23 cellular contexts compared by ENCODE assay signal in the genomic region with DNA sequence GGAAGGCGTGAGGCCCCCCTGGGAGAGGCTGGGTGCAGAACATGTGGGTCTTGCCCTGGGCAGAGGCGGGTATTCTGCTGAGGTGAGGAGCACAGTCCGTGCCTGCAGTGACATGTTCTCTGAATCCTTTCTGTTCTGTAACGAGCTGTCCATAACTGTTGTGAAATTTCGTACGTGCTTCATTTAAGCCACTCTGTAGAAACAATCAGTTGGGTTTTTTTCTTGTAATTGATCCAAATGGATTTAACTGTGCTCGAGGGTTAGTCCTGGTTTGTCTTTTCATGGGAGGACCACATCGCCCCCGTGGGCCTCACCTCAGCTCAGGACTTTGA.
"Had no signal": no experiment of that assay in that cellular context is flagged by ENCODE, and none has a peak within 500 bp of the region (broad histone marks: within the 10 kb centered on the region; RNA-seq: fewer than 3 reads in every experiment).

No MANE protein-coding gene starts in this region.

- H3K9me3 Mint-ChIP-seq: activated CD4-positive, alpha-beta memory T cell treated with anti-CD3 and anti-CD28 coated beads for 36 hours; activated naive CD4-positive, alpha-beta T cell treated with anti-CD3 and anti-CD28 coated beads for 36 hours; activated naive CD8-positive, alpha-beta T cell treated with anti-CD3 and anti-CD28 coated beads, Interleukin-2, amount 10 ng/mL, durations not matched to agents 7 days and 5 days; naive B cell; stimulated activated naive CD8-positive, alpha-beta T cell treated with anti-CD3 and anti-CD28 coated beads, Interleukin-15, Interleukin-2, amounts not matched to agents 100 ng/mL and 50 ng/mL, for 24 hours had no signal

- H3K9me3 ChIP-seq: gastrocnemius medialis, lower lobe of right lung, ovary, psoas muscle, tibial nerve had no signal

- H3K4me3 Mint-ChIP-seq: activated CD4-positive, alpha-beta memory T cell treated with anti-CD3 and anti-CD28 coated beads for 36 hours; activated naive CD4-positive, alpha-beta T cell treated with anti-CD3 and anti-CD28 coated beads for 36 hours; activated naive CD8-positive, alpha-beta T cell treated with anti-CD3 and anti-CD28 coated beads, Interleukin-2, amount 10 ng/mL, durations not matched to agents 7 days and 5 days; naive B cell; stimulated activated naive CD8-positive, alpha-beta T cell treated with anti-CD3 and anti-CD28 coated beads, Interleukin-15, Interleukin-2, amounts not matched to agents 100 ng/mL and 50 ng/mL, for 24 hours; T-helper 17 cell had no signal

- ATAC-seq: lower lobe of right lung, right cardiac atrium, T-helper 17 cell had no signal

- H3K36me3 ChIP-seq: ovary had no signal

- H3K27me3 Mint-ChIP-seq: activated CD4-positive, alpha-beta memory T cell treated with anti-CD3 and anti-CD28 coated beads for 36 hours; activated naive CD8-positive, alpha-beta T cell treated with anti-CD3 and anti-CD28 coated beads, Interleukin-2, amount 10 ng/mL, durations not matched to agents 7 days and 5 days; naive B cell; stimulated activated naive CD8-positive, alpha-beta T cell treated with anti-CD3 and anti-CD28 coated beads, Interleukin-15, Interleukin-2, amounts not matched to agents 100 ng/mL and 50 ng/mL, for 24 hours; T-helper 17 cell had no signal

- DNase-seq: activated CD4-positive, alpha-beta memory T cell treated with anti-CD3 and anti-CD28 coated beads for 36 hours; activated CD4-positive, alpha-beta T cell treated with anti-CD3 and anti-CD28 coated beads for 48 hours; activated CD4-positive, CD25-positive, alpha-beta regulatory T cell; activated effector memory CD4-positive, alpha-beta T cell treated with Interleukin-2 at 50 U/mL for 16 hours; activated naive CD4-positive, alpha-beta T cell treated with anti-CD3 and anti-CD28 coated beads for 36 hours; activated naive CD8-positive, alpha-beta T cell treated with anti-CD3 and anti-CD28 coated beads, Interleukin-2, amount 10 ng/mL, durations not matched to agents 7 days and 5 days; activated T-cell treated with anti-CD3 and anti-CD28 coated beads, Interleukin-2, amount 50 U/mL, for 48 hours; amniotic stem cell; gastrocnemius medialis; head of caudate nucleus; naive B cell; ovary; right cardiac atrium; stimulated activated CD4-positive, alpha-beta T cell treated with anti-CD3 and anti-CD28 coated beads, Interleukin-12 subunit alpha, Interleukin-12 subunit beta, amount 100 ng/mL, for 4 hours; substantia nigra; SW 1271; T-helper 17 cell had no signal

- H3K27me3 ChIP-seq: gastrocnemius medialis, ovary, tibial nerve had no signal

- H3K27ac Mint-ChIP-seq: activated CD4-positive, alpha-beta memory T cell treated with anti-CD3 and anti-CD28 coated beads for 36 hours; activated naive CD4-positive, alpha-beta T cell treated with anti-CD3 and anti-CD28 coated beads for 36 hours; activated naive CD8-positive, alpha-beta T cell treated with anti-CD3 and anti-CD28 coated beads, Interleukin-2, amount 10 ng/mL, durations not matched to agents 7 days and 5 days; stimulated activated naive CD8-positive, alpha-beta T cell treated with anti-CD3 and anti-CD28 coated beads, Interleukin-15, Interleukin-2, amounts not matched to agents 100 ng/mL and 50 ng/mL, for 24 hours had no signal

- H3K4me1 ChIP-seq: gastrocnemius medialis, lower lobe of right lung, psoas muscle, tibial nerve had no signal

- H3K4me3 ChIP-seq: gastrocnemius medialis, lower lobe of right lung, ovary, psoas muscle, tibial nerve had no signal

- H3K4me1 Mint-ChIP-seq: naive B cell had no signal

- H3K27ac ChIP-seq: lower lobe of right lung, ovary, psoas muscle, tibial nerve had no signal

- FAIRE-seq: islet of Langerhans, urothelium cell line had no signal
